In genomic region chr4:113125418-113125817, GRCh38 we compare ENCODE assay signal across 21 cellular contexts.
DNase-seq lines count a peak whose midpoint lies in the region; ATAC-seq, FAIRE-seq and TF ChIP-seq lines count a peak whose summit lies in the region.
"Had no signal": no experiment of that assay in that cellular context is flagged by ENCODE, and none has a peak within 500 bp of the region (broad histone marks: within the 10 kb centered on the region; RNA-seq: fewer than 3 reads in every experiment).

No MANE protein-coding gene starts in this region.

- H3K4me1 ChIP-seq in H9 (ENCODE audit: insufficient read depth, low read length), result no peaks in the 10 kb centered on the region
- H3K4me1 ChIP-seq: A549, Caco-2, HAP-1 had no signal

- WGBS in H9 (ENCODE audit: extremely low coverage, insufficient read length, low lambda C conversion rate), result no CpG with 5 or more reads among the region's 1 CpG

- no peaks in the 10 kb centered on the region for H3K4me1 Mint-ChIP-seq in H9

- H3K27ac Mint-ChIP-seq in H9, result no peak overlapping the region
- H3K27ac Mint-ChIP-seq: CD4-positive, alpha-beta T cell had no signal

- H3K9ac ChIP-seq in H9 (ENCODE audit: extremely low read depth, insufficient read length, low read length), result no peak overlapping the region

- H3K79me1 ChIP-seq in H9 (ENCODE audit: insufficient read depth, low read depth, low read length, poor library complexity, severe bottlenecking), result no peaks in the 10 kb centered on the region

- ATAC-seq in GM19324 (IDR thresholded peaks at IDR 0.05; ENCODE audit: low FRiP score, unreplicated experiment), result no peak
- ATAC-seq: A549, K562 had no signal

- peak overlapping the region; percentile 10; the same call in 1 of the 2 replicates for H3K27ac ChIP-seq in VCaP
- H3K27ac ChIP-seq in H9 (ENCODE audit: insufficient read length, low read depth, low read length), result no peak overlapping the region
- H3K27ac ChIP-seq: A549, C4-2B, HL-60 had no signal

- H3K27me3 ChIP-seq in H9 (ENCODE audit: insufficient read depth, low read length), result no peaks in the 10 kb centered on the region

- no peaks in the 10 kb centered on the region; a peak in 1 of 7 replicates for H3K36me3 Mint-ChIP-seq in H9 (ENCODE audit: insufficient read depth in 1 of 3, low read depth in 3 of 3)

- no peak overlapping the region for H2BK12ac ChIP-seq in H9 (ENCODE audit: insufficient read length, low read depth, low read length)

- no peak overlapping the region for H2BK120ac ChIP-seq in H9 (ENCODE audit: low read depth, low read length, poor library complexity, severe bottlenecking)

- peak; percentile 71 for FAIRE-seq in islet of Langerhans (lab: Jason Lieb, UNC)
- FAIRE-seq: A549, D721Med, GM12892, GM18507, H1, HTR-8/SVneo, K562 had no signal

- H3K27me3 Mint-ChIP-seq in H9 (ENCODE audit: low read depth), result no peaks in the 10 kb centered on the region
- H3K27me3 Mint-ChIP-seq: CD4-positive, alpha-beta T cell had no signal

- H3K9me3 ChIP-seq in H9 (ENCODE audit: control insufficient read depth, low read depth, low read length), result no peaks in the 10 kb centered on the region
- H3K9me3 ChIP-seq: A549, Caco-2, HAP-1 had no signal

- no peak overlapping the region for H4K91ac ChIP-seq in H9 (ENCODE audit: insufficient read length, low read depth, low read length)

- H2BK15ac ChIP-seq in H9 (ENCODE audit: low read depth, low read length), result no peak overlapping the region

- H4K5ac ChIP-seq in H9 (ENCODE audit: insufficient read length, low read depth, low read length), result no peak overlapping the region

- H3K4ac ChIP-seq in H9 (ENCODE audit: low read depth, low read length), result no peak overlapping the region

- H3K79me2 ChIP-seq in H9 (ENCODE audit: insufficient read depth, low read length), result no peaks in the 10 kb centered on the region; the same call in 1 of the 2 replicates

- no peak overlapping the region for H2BK20ac ChIP-seq in H9 (ENCODE audit: low read depth, low read length, poor library complexity, severe bottlenecking)

- no peak overlapping the region for H4K8ac ChIP-seq in H9 (replicated peaks; ENCODE audit: insufficient read length, low read depth, low read length)

- no peak overlapping the region for H3K14ac ChIP-seq in H9 (ENCODE audit: insufficient read depth, low read length)

- no peaks in the 10 kb centered on the region for H3K23me2 ChIP-seq in H9 (ENCODE audit: insufficient read length, low read depth, low read length, poor library complexity, severe bottlenecking)

- no peak overlapping the region for H3K56ac ChIP-seq in H9 (ENCODE audit: insufficient read length, low read depth, low read length)

- H2BK5ac ChIP-seq in H9 (ENCODE audit: insufficient read length, low read length), result no peak overlapping the region

- no peak overlapping the region for H2AFZ ChIP-seq in H9 (ENCODE audit: low read length)

- no peak overlapping the region for H3K4me3 ChIP-seq in LNCaP clone FGC (ENCODE audit: low read depth, low read length)
- H3K4me3 ChIP-seq: A549, HAP-1, K562 had no signal

- DNase-seq in A172 (ENCODE audit: low spot score) (peak; percentile 1), LNCaP clone FGC (ENCODE audit: low read depth) (peak; percentile 61), GM20000 (ENCODE audit: low spot score) (no peak), H9 (no peak)
- DNase-seq: AML-193; Caco-2; CD4-positive, alpha-beta T cell; IMR-90 had no signal

- no peaks in the 10 kb centered on the region for H4K20me1 ChIP-seq in H9 (ENCODE audit: control insufficient read depth, insufficient read depth, insufficient read length)

- H3K18ac ChIP-seq in H9 (ENCODE audit: insufficient read length, low read depth, low read length), result no peak overlapping the region

- H3T11ph ChIP-seq in H9 (ENCODE audit: low read length), result no peak overlapping the region

- H3K4me3 Mint-ChIP-seq in H9, result no peak overlapping the region
- H3K4me3 Mint-ChIP-seq: CD4-positive, alpha-beta T cell had no signal

- no peak overlapping the region for H3K4me2 ChIP-seq in H9 (ENCODE audit: insufficient read depth, insufficient read length, low read length)
- H3K4me2 ChIP-seq: A549 had no signal

- H2AK5ac ChIP-seq in H9 (ENCODE audit: insufficient read length, low read length), result no peak overlapping the region

- no peaks in the 10 kb centered on the region for H3K9me3 Mint-ChIP-seq in H9
- H3K9me3 Mint-ChIP-seq: CD4-positive, alpha-beta T cell had no signal

- no peak for TF ChIP-seq CTCF in LNCaP clone FGC (IDR thresholded peaks at IDR 0.05; ENCODE audit: control insufficient read depth, extremely low read depth, insufficient read depth)
- TF ChIP-seq CTCF in VCaP (conservative IDR thresholded peaks at IDR 0.05), result no peak
- TF ChIP-seq CTCF in GM20000 (IDR thresholded peaks at IDR 0.05; ENCODE audit: extremely low read depth, missing control alignments), result no peak
- no peak for TF ChIP-seq CTCF in H9 (conservative IDR thresholded peaks at IDR 0.05)

- H3K23ac ChIP-seq in H9 (ENCODE audit: insufficient read length, low read depth, low read length), result no peak overlapping the region

Comparison
In these comparisons a context has a peak if more than half of its experiments do, and no peak if none do; other contexts are left out.
1. DNase-seq: peak in A172 (single experiment) and LNCaP clone FGC (single experiment); none in GM20000 (single experiment) and H9 (single experiment).